In genomic region chr12:122981036-122981471, GRCh38 we compare ENCODE assay signal across 7 cellular contexts. TPM values are rescaled to one million over a fixed set of nuclear protein-coding genes. Genes with fewer than 3 reads are reported as not detected.
A peak's percentile ranks its signal among the peaks of the same experiment; 100 is the strongest.
DNase-seq lines count a peak whose midpoint lies in the region; ATAC-seq and TF ChIP-seq lines count a peak whose summit lies in the region.

No MANE protein-coding gene starts in this region.

- intact Hi-C loops in prostate gland (cut with DNase I), result loop anchor here (5.0 kb wide), 3 partner anchors 171 to 601 kb away; partner anchors contain the start of genes MPHOSPH9, MTRFR, PITPNM2 and TMED2

- TF ChIP-seq CTCF in SU-DHL-6 (IDR thresholded peaks at IDR 0.05; ENCODE audit: insufficient read depth, low read length, poor library complexity, severe bottlenecking) (no peak), fibroblast of pulmonary artery (IDR thresholded peaks at IDR 0.05; ENCODE audit: low read length, missing control alignments) (no peak), prostate gland (IDR thresholded peaks at IDR 0.05) (no peak)

- peaks cover 10% of the 10 kb centered on the region; the same call in 1 of the 2 replicates for H3F3A ChIP-seq in SU-DHL-6 (ENCODE audit: insufficient read depth)

- H3K27me3 ChIP-seq in SU-DHL-6 (ENCODE audit: low read length) (no peaks in the 10 kb centered on the region), prostate gland (replicated peaks; ENCODE audit: insufficient read depth) (no peaks in the 10 kb centered on the region)

- ATAC-seq in GM18498 (IDR thresholded peaks at IDR 0.05; ENCODE audit: unreplicated experiment) (peak; percentile 28), HG02642 (IDR thresholded peaks at IDR 0.05; ENCODE audit: poor library complexity, unreplicated experiment) (peak; percentile 17)

- H3K36me3 ChIP-seq in SU-DHL-6 (ENCODE audit: low read length) (no peaks in the 10 kb centered on the region), prostate gland (no peaks in the 10 kb centered on the region)

- peak overlapping the region; percentile 58 for H3K27ac ChIP-seq in SU-DHL-6 (ENCODE audit: low read depth, low read length)
- H3K27ac ChIP-seq in prostate gland, result peak overlapping the region; percentile 84 to 85

- no peak for TF ChIP-seq POLR2A in prostate gland (IDR thresholded peaks at IDR 0.05)

- peak overlapping the region; percentile 61 for H2AFZ ChIP-seq in SU-DHL-6 (ENCODE audit: low read depth, low read length, severe bottlenecking)

- peaks cover 44% of the 10 kb centered on the region for H3K4me1 ChIP-seq in prostate gland (replicated peaks)

- peak; percentile 11 for DNase-seq in fibroblast of pulmonary artery (ENCODE audit: low read depth)
- no peak for DNase-seq in prostate gland (ENCODE audit: low spot score)
- no peak for DNase-seq in NCI-H524 treated with DMSO at 0.1 percent for 48 hours (lab: John Stamatoyannopoulos, UW)
- DNase-seq in UCSD-AML1 (lab: John Stamatoyannopoulos, UW; ENCODE audit: unreplicated experiment), result no peak

- H3K79me2 ChIP-seq in SU-DHL-6 (ENCODE audit: insufficient read depth, low read length), result peaks cover 8% of the 10 kb centered on the region; the same call in 1 of the 2 replicates

- peak overlapping the region; percentile 75 for H3K4me2 ChIP-seq in SU-DHL-6 (ENCODE audit: low read depth, low read length, poor library complexity, severe bottlenecking)

- peak overlapping the region; percentile 94 for H3K4me3 ChIP-seq in SU-DHL-6 (ENCODE audit: insufficient read depth, low read length, poor library complexity, severe bottlenecking)
- peak overlapping the region; percentile 83 for H3K4me3 ChIP-seq in fibroblast of pulmonary artery (replicated peaks; ENCODE audit: low read depth, low read length)
- peak overlapping the region; percentile 95 to 97 for H3K4me3 ChIP-seq in prostate gland

- H4K20me1 ChIP-seq in SU-DHL-6 (ENCODE audit: low read depth, low read length), result no peaks in the 10 kb centered on the region

- H3K9ac ChIP-seq in SU-DHL-6 (ENCODE audit: low read length), result peak overlapping the region; percentile 96

- H3K9me3 ChIP-seq in SU-DHL-6 (ENCODE audit: insufficient read depth, low read length) (no peaks in the 10 kb centered on the region), prostate gland (no peaks in the 10 kb centered on the region)

- WGBS in prostate gland, result 2% methylated on average over 40 of the region's 40 CpGs

- no peaks in the 10 kb centered on the region for H3K9me2 ChIP-seq in SU-DHL-6 (replicated peaks; ENCODE audit: insufficient read depth, low read length)

RNA-seq across cellular contexts. Expression of gene ARL6IP4, which starts 0.6 kb away (rescaled TPM):
- total RNA-seq in prostate gland, result 100 to 1,000 TPM; 232 to 257 TPM

RNA-seq across cellular contexts. Expression of gene OGFOD2, which starts 6.0 kb away (rescaled TPM):
- total RNA-seq in prostate gland, result 10 to 100 TPM; 26.3 to 27.6 TPM

RNA-seq across cellular contexts. Expression of gene ABCB9, which starts 14.8 kb away (rescaled TPM):
- total RNA-seq in prostate gland, result 10 to 100 TPM in 1 of 2 donors, 1 to 10 TPM in 1; 8.2 to 50.0 TPM
